Comparison of ENCODE assay signal across 29 cellular contexts in genomic region chrX:125402807-125403206, GRCh38.
"Had no signal": no experiment of that assay in that cellular context is flagged by ENCODE, and none has a peak within 500 bp of the region (broad histone marks: within the 10 kb centered on the region; RNA-seq: fewer than 3 reads in every experiment).

No MANE protein-coding gene starts in this region.

- H3K27ac Mint-ChIP-seq: stimulated activated effector memory CD8-positive, alpha-beta T cell treated with anti-CD3 and anti-CD28 coated beads, Interleukin-12 subunit alpha, Interleukin-12 subunit beta, amount 100 ng/mL, for 72 hours; stimulated activated memory B cell treated with anti-CD40 and anti-IgM and Interleukin-4, amounts not matched to agents 10 μg/mL and 1 μg/mL and 100 μg/mL, for 72 hours; stimulated activated naive B cell treated with anti-CD40 and anti-IgM and Interleukin-4, amounts not matched to agents 10 μg/mL and 1 μg/mL and 100 μg/mL, for 72 hours; stimulated activated naive CD8-positive, alpha-beta T cell treated with anti-CD3 and anti-CD28 coated beads, Interleukin-15, amount 100 ng/mL, for 72 hours; stimulated activated naive CD8-positive, alpha-beta T cell treated with anti-CD3 and anti-CD28 coated beads, Interleukin-15, Interleukin-2, amounts not matched to agents 100 ng/mL and 50 ng/mL, for 24 hours; type B pancreatic cell had no signal

- H3K36me3 ChIP-seq: stomach, suprapubic skin, thoracic aorta, thyroid gland, tibial artery, tibial nerve, transverse colon, upper lobe of left lung, upper lobe of right lung, uterus, vagina had no signal

- H3K27me3 Mint-ChIP-seq: stimulated activated memory B cell treated with anti-CD40 and anti-IgM and Interleukin-4, amounts not matched to agents 10 μg/mL and 1 μg/mL and 100 μg/mL, for 72 hours; stimulated activated naive B cell treated with anti-CD40 and anti-IgM and Interleukin-4, amounts not matched to agents 10 μg/mL and 1 μg/mL and 100 μg/mL, for 72 hours; stimulated activated naive CD8-positive, alpha-beta T cell treated with anti-CD3 and anti-CD28 coated beads, Interleukin-15, amount 100 ng/mL, for 72 hours; stimulated activated naive CD8-positive, alpha-beta T cell treated with anti-CD3 and anti-CD28 coated beads, Interleukin-15, Interleukin-2, amounts not matched to agents 100 ng/mL and 50 ng/mL, for 24 hours; type B pancreatic cell had no signal

- H3K36me3 Mint-ChIP-seq: stimulated activated effector memory CD8-positive, alpha-beta T cell treated with anti-CD3 and anti-CD28 coated beads, Interleukin-12 subunit alpha, Interleukin-12 subunit beta, amount 100 ng/mL, for 72 hours; stimulated activated memory B cell treated with anti-CD40 and anti-IgM and Interleukin-4, amounts not matched to agents 10 μg/mL and 1 μg/mL and 100 μg/mL, for 72 hours; stimulated activated naive B cell treated with anti-CD40 and anti-IgM and Interleukin-4, amounts not matched to agents 10 μg/mL and 1 μg/mL and 100 μg/mL, for 72 hours; type B pancreatic cell had no signal

- H3K4me3 Mint-ChIP-seq: stimulated activated effector memory CD8-positive, alpha-beta T cell treated with anti-CD3 and anti-CD28 coated beads, Interleukin-12 subunit alpha, Interleukin-12 subunit beta, amount 100 ng/mL, for 72 hours; stimulated activated memory B cell treated with anti-CD40 and anti-IgM and Interleukin-4, amounts not matched to agents 10 μg/mL and 1 μg/mL and 100 μg/mL, for 72 hours; stimulated activated naive B cell treated with anti-CD40 and anti-IgM and Interleukin-4, amounts not matched to agents 10 μg/mL and 1 μg/mL and 100 μg/mL, for 72 hours; stimulated activated naive CD8-positive, alpha-beta T cell treated with anti-CD3 and anti-CD28 coated beads, Interleukin-15, amount 100 ng/mL, for 72 hours; stimulated activated naive CD8-positive, alpha-beta T cell treated with anti-CD3 and anti-CD28 coated beads, Interleukin-15, Interleukin-2, amounts not matched to agents 100 ng/mL and 50 ng/mL, for 24 hours; type B pancreatic cell had no signal

- DNase-seq: stimulated activated CD4-positive, alpha-beta T cell treated with anti-CD3 and anti-CD28 coated beads, Interleukin-2, amount 100 ng/mL, for 48 hours; stimulated activated CD4-positive, alpha-beta T cell treated with anti-CD3 and anti-CD28 coated beads, Interleukin-4, amount 100 ng/mL, for 1 hour; stimulated activated CD4-positive, alpha-beta T cell treated with anti-CD3 and anti-CD28 coated beads, Interleukin-4, amount 100 ng/mL, for 24 hours; stimulated activated CD4-positive, alpha-beta T cell treated with anti-CD3 and anti-CD28 coated beads, Interleukin-4, amount 100 ng/mL, for 4 hours; stimulated activated CD8-positive, alpha-beta memory T cell treated with anti-CD3 and anti-CD28 coated beads, Interleukin-4, amount 100 ng/mL, for 48 hours; stimulated activated naive B cell treated with anti-CD40 and anti-IgM and Interleukin-4, amounts not matched to agents 10 μg/mL and 1 μg/mL and 100 μg/mL, for 72 hours; stimulated activated naive CD4-positive, alpha-beta T cell; stimulated activated naive CD4-positive, alpha-beta T cell treated with Interleukin-2 at 50 U/mL for 16 hours; stimulated activated naive CD8-positive, alpha-beta T cell treated with anti-CD3 and anti-CD28 coated beads, Interleukin-15, amount 100 ng/mL, for 72 hours; stimulated activated naive CD8-positive, alpha-beta T cell treated with anti-CD3 and anti-CD28 coated beads, Interleukin-15, Interleukin-2, amounts not matched to agents 100 U/mL and 50 U/mL, for 24 hours; stomach; substantia nigra; testis; thyroid gland; tibial artery; transverse colon; trophoblast cell; upper lobe of left lung; upper lobe of right lung; uterus had no signal

- H3K27me3 ChIP-seq: stomach, suprapubic skin, testis, thyroid gland, tibial artery, tibial nerve, transverse colon, upper lobe of left lung, upper lobe of right lung, uterus, vagina had no signal

- H3K27ac ChIP-seq: stomach, suprapubic skin, testis, thoracic aorta, thyroid gland, tibial artery, tibial nerve, transverse colon, upper lobe of left lung, upper lobe of right lung, uterus, vagina had no signal

- H3K4me3 ChIP-seq: stomach, suprapubic skin, testis, thoracic aorta, thyroid gland, tibial artery, tibial nerve, transverse colon, upper lobe of left lung, upper lobe of right lung, uterus, vagina had no signal

- H3K4me1 Mint-ChIP-seq: stimulated activated effector memory CD8-positive, alpha-beta T cell treated with anti-CD3 and anti-CD28 coated beads, Interleukin-12 subunit alpha, Interleukin-12 subunit beta, amount 100 ng/mL, for 72 hours; stimulated activated memory B cell treated with anti-CD40 and anti-IgM and Interleukin-4, amounts not matched to agents 10 μg/mL and 1 μg/mL and 100 μg/mL, for 72 hours; stimulated activated naive B cell treated with anti-CD40 and anti-IgM and Interleukin-4, amounts not matched to agents 10 μg/mL and 1 μg/mL and 100 μg/mL, for 72 hours; stimulated activated naive CD8-positive, alpha-beta T cell treated with anti-CD3 and anti-CD28 coated beads, Interleukin-15, amount 100 ng/mL, for 72 hours had no signal

- H3K4me1 ChIP-seq: stomach, suprapubic skin, testis, thyroid gland, tibial artery, tibial nerve, transverse colon, upper lobe of left lung, upper lobe of right lung, uterus, vagina had no signal

- ATAC-seq: stimulated activated effector memory CD8-positive, alpha-beta T cell treated with anti-CD3 and anti-CD28 coated beads, Interleukin-12 subunit alpha, Interleukin-12 subunit beta, amount 100 ng/mL, for 72 hours; stimulated activated memory B cell treated with anti-CD40 and anti-IgM and Interleukin-4, amounts not matched to agents 10 μg/mL and 1 μg/mL and 100 μg/mL, for 72 hours; stimulated activated naive B cell treated with anti-CD40 and anti-IgM and Interleukin-4, amounts not matched to agents 10 μg/mL and 1 μg/mL and 100 μg/mL, for 72 hours; stimulated activated naive CD8-positive, alpha-beta T cell treated with anti-CD3 and anti-CD28 coated beads, Interleukin-15, amount 100 ng/mL, for 72 hours; stimulated activated naive CD8-positive, alpha-beta T cell treated with anti-CD3 and anti-CD28 coated beads, Interleukin-15, Interleukin-2, amounts not matched to agents 100 U/mL and 50 U/mL, for 24 hours; upper lobe of right lung had no signal

- FAIRE-seq: urothelium cell line had no signal

- H3K9me3 ChIP-seq: stomach, suprapubic skin, testis, thoracic aorta, thyroid gland, tibial artery, tibial nerve, transverse colon, upper lobe of left lung, upper lobe of right lung, uterus, vagina had no signal

- H3K9me3 Mint-ChIP-seq: stimulated activated effector memory CD8-positive, alpha-beta T cell treated with anti-CD3 and anti-CD28 coated beads, Interleukin-12 subunit alpha, Interleukin-12 subunit beta, amount 100 ng/mL, for 72 hours; stimulated activated naive CD8-positive, alpha-beta T cell treated with anti-CD3 and anti-CD28 coated beads, Interleukin-15, Interleukin-2, amounts not matched to agents 100 ng/mL and 50 ng/mL, for 24 hours; type B pancreatic cell had no signal
